In genomic region chr1:154975409-154976205, GRCh38 we compare ENCODE assay signal across 8 cellular contexts. TPM values are rescaled to one million over a fixed set of nuclear protein-coding genes. Genes with fewer than 3 reads are reported as not detected.
DNase-seq lines count a peak whose midpoint lies in the region; ATAC-seq and TF ChIP-seq lines count a peak whose summit lies in the region.

No MANE protein-coding gene starts in this region.

- H3K4me2 ChIP-seq in OCI-LY1 (ENCODE audit: low read length) (peak overlapping the region; percentile 91), hepatocyte (peak overlapping the region; percentile 87), smooth muscle cell (peak overlapping the region; percentile 90)

- H3K9me3 ChIP-seq in OCI-LY1 (ENCODE audit: low read length) (no peaks in the 10 kb centered on the region), hepatocyte (ENCODE audit: low read depth) (no peaks in the 10 kb centered on the region), smooth muscle cell (replicated peaks; ENCODE audit: low read depth) (no peaks in the 10 kb centered on the region)

- H3K9me3 Mint-ChIP-seq in activated naive CD4-positive, alpha-beta T cell treated with anti-CD3 and anti-CD28 coated beads, Interleukin-2, amount 10 ng/mL, durations not matched to agents 7 days and 5 days = no peaks in the 10 kb centered on the region

- H3K79me2 ChIP-seq in OCI-LY1 (ENCODE audit: insufficient read depth, low read length) = peaks cover 28% of the 10 kb centered on the region
- peaks cover 41% of the 10 kb centered on the region for H3K79me2 ChIP-seq in hepatocyte
- H3K79me2 ChIP-seq in smooth muscle cell (ENCODE audit: low read depth) = peaks cover 29% of the 10 kb centered on the region

- ATAC-seq in HG03342 (IDR thresholded peaks at IDR 0.05; ENCODE audit: unreplicated experiment) = no peak

- H3K4me3 ChIP-seq in OCI-LY1 (ENCODE audit: low read depth, low read length, poor library complexity, severe bottlenecking) (peak overlapping the region; percentile 79), hepatocyte (peak overlapping the region; percentile 44), smooth muscle cell (peak overlapping the region; percentile 55)

- H3K27me3 ChIP-seq in OCI-LY1 (ENCODE audit: insufficient read depth, low read length) (no peaks in the 10 kb centered on the region), hepatocyte (no peaks in the 10 kb centered on the region), smooth muscle cell (ENCODE audit: low read depth) (no peaks in the 10 kb centered on the region)

- no peak overlapping the region for H3K4me3 Mint-ChIP-seq in activated naive CD4-positive, alpha-beta T cell treated with anti-CD3 and anti-CD28 coated beads, Interleukin-2, amount 10 ng/mL, durations not matched to agents 7 days and 5 days

- WGBS in hepatocyte (ENCODE audit: low lambda C conversion rate, missing lambda C conversion rate) = 2% methylated on average over 24 of the region's 25 CpGs
- WGBS in smooth muscle cell (ENCODE audit: low lambda C conversion rate) = 2% methylated on average over 24 of the region's 25 CpGs

- H2AFZ ChIP-seq in OCI-LY1 (ENCODE audit: low read length) (no peak overlapping the region), hepatocyte (peak overlapping the region; percentile 7), smooth muscle cell (ENCODE audit: low read depth) (peak overlapping the region; percentile 52)

- peaks cover 27% of the 10 kb centered on the region for H3K36me3 ChIP-seq in OCI-LY1 (ENCODE audit: insufficient read depth, low read length)
- no peaks in the 10 kb centered on the region for H3K36me3 ChIP-seq in hepatocyte (replicated peaks; ENCODE audit: insufficient read depth, low read depth)
- H3K36me3 ChIP-seq in smooth muscle cell (ENCODE audit: low read depth) = no peaks in the 10 kb centered on the region

- H3K27ac Mint-ChIP-seq in activated naive CD4-positive, alpha-beta T cell treated with anti-CD3 and anti-CD28 coated beads, Interleukin-2, amount 10 ng/mL, durations not matched to agents 7 days and 5 days = no peak overlapping the region

- H3F3A ChIP-seq in OCI-LY1 (ENCODE audit: insufficient read depth, low read length) (0 out of 2 replicates have a peak, but pooled peaks cover 4% of the 10 kb centered on the region), smooth muscle cell (ENCODE audit: low read depth) (peaks cover 33% of the 10 kb centered on the region)

- H3K27ac ChIP-seq in OCI-LY1 (ENCODE audit: low read depth, low read length, poor library complexity, severe bottlenecking) (peak overlapping the region; percentile 88), hepatocyte (peak overlapping the region; percentile 92), smooth muscle cell (ENCODE audit: low read depth) (peak overlapping the region; percentile 98)

- DNase-seq in DMS53 (lab: John Stamatoyannopoulos, UW) = peak; percentile 69
- DNase-seq in DMS53 treated with DMSO at 0.1 percent for 48 hours (lab: John Stamatoyannopoulos, UW; ENCODE audit: unreplicated experiment) = no peak
- DNase-seq in activated naive CD4-positive, alpha-beta T cell treated with anti-CD3 and anti-CD28 coated beads, Interleukin-2, amount 10 ng/mL, durations not matched to agents 7 days and 5 days = peak; percentile 81
- DNase-seq in hepatocyte (ENCODE audit: low spot score) = peak; percentile 65
- peak; percentile 22 for DNase-seq in smooth muscle cell (lab: John Stamatoyannopoulos, UW; ENCODE audit: unreplicated experiment)
- DNase-seq in midbrain (lab: John Stamatoyannopoulos, UW) = no peak

- CTCF ChIA-PET in activated naive CD4-positive, alpha-beta T cell treated with anti-CD3 and anti-CD28 coated beads, Interleukin-2, amount 10 ng/mL, durations not matched to agents 7 days and 5 days (lab: Charles Lee) = interaction anchor here (0.7 to 1.3 kb wide), 2 partner anchors 18 to 23 kb away, joined by 3 to 4 read pairs; partner anchors contain the start of gene LENEP

- H3K9me2 ChIP-seq in OCI-LY1 (ENCODE audit: low read depth, low read length) = no peaks in the 10 kb centered on the region
- no peaks in the 10 kb centered on the region for H3K9me2 ChIP-seq in hepatocyte (replicated peaks; ENCODE audit: insufficient read depth)

- H3K4me1 Mint-ChIP-seq in activated naive CD4-positive, alpha-beta T cell treated with anti-CD3 and anti-CD28 coated beads, Interleukin-2, amount 10 ng/mL, durations not matched to agents 7 days and 5 days = peaks cover 30% of the 10 kb centered on the region

- no peaks in the 10 kb centered on the region for H4K20me1 ChIP-seq in OCI-LY1 (ENCODE audit: insufficient read depth, low read length)
- no peaks in the 10 kb centered on the region for H4K20me1 ChIP-seq in hepatocyte (ENCODE audit: insufficient read depth, poor library complexity, severe bottlenecking)
- H4K20me1 ChIP-seq in smooth muscle cell (ENCODE audit: low read depth) = no peaks in the 10 kb centered on the region

- H3K4me1 ChIP-seq in OCI-LY1 (ENCODE audit: insufficient read depth, low read length, severe bottlenecking) = peaks cover 50% of the 10 kb centered on the region
- peaks cover 29% of the 10 kb centered on the region for H3K4me1 ChIP-seq in hepatocyte (ENCODE audit: insufficient read depth)
- H3K4me1 ChIP-seq in smooth muscle cell (ENCODE audit: low read depth) = peaks cover 35% of the 10 kb centered on the region

- peaks cover 41% of the 10 kb centered on the region for H3K36me3 Mint-ChIP-seq in activated naive CD4-positive, alpha-beta T cell treated with anti-CD3 and anti-CD28 coated beads, Interleukin-2, amount 10 ng/mL, durations not matched to agents 7 days and 5 days

- TF ChIP-seq CTCF in OCI-LY1 (IDR thresholded peaks at IDR 0.05; ENCODE audit: low read length) = no peak
- no peak for TF ChIP-seq CTCF in hepatocyte (IDR thresholded peaks at IDR 0.05; ENCODE audit: poor library complexity)
- TF ChIP-seq CTCF in smooth muscle cell (IDR thresholded peaks at IDR 0.05; ENCODE audit: borderline replicate concordance, insufficient read depth, poor library complexity, severe bottlenecking) = no peak

- H3K9ac ChIP-seq in OCI-LY1 (ENCODE audit: low read length) = peak overlapping the region; percentile 86
- H3K9ac ChIP-seq in smooth muscle cell (ENCODE audit: low read depth) = peak overlapping the region; percentile 77

- no peaks in the 10 kb centered on the region for H3K27me3 Mint-ChIP-seq in activated naive CD4-positive, alpha-beta T cell treated with anti-CD3 and anti-CD28 coated beads, Interleukin-2, amount 10 ng/mL, durations not matched to agents 7 days and 5 days

RNA-seq across cellular contexts. Expression of gene CKS1B, which starts 1.1 kb away (rescaled TPM):
- total RNA-seq in hepatocyte = 40.4 and 41.5 TPM in 2 replicates
- polyA plus RNA-seq in hepatocyte = 91.3 and 102 TPM in 2 replicates
- total RNA-seq in smooth muscle cell = 41.6 and 46.3 TPM in 2 replicates
- polyA plus RNA-seq in smooth muscle cell = 115 and 116 TPM in 2 replicates

RNA-seq across cellular contexts. Expression of gene SHC1, which starts 5.1 kb away (rescaled TPM):
- 81.8 and 95.6 TPM in 2 replicates for total RNA-seq in hepatocyte
- polyA plus RNA-seq in hepatocyte = 107 and 120 TPM in 2 replicates
- 207 and 216 TPM in 2 replicates for total RNA-seq in smooth muscle cell
- 214 and 249 TPM in 2 replicates for polyA plus RNA-seq in smooth muscle cell

RNA-seq across cellular contexts. Expression of gene FLAD1, which starts 7.5 kb away (rescaled TPM):
- 25.6 and 27.7 TPM in 2 replicates for total RNA-seq in hepatocyte
- polyA plus RNA-seq in hepatocyte = 42.8 and 45.1 TPM in 2 replicates
- 30.7 and 31.1 TPM in 2 replicates for total RNA-seq in smooth muscle cell
- polyA plus RNA-seq in smooth muscle cell = 51.4 and 52.1 TPM in 2 replicates

RNA-seq across cellular contexts. Expression of gene PYGO2, which starts 14.0 kb away (rescaled TPM):
- total RNA-seq in hepatocyte = 20.2 and 21.8 TPM in 2 replicates
- polyA plus RNA-seq in hepatocyte = 22.3 and 28.3 TPM in 2 replicates
- total RNA-seq in smooth muscle cell = 18.4 and 20.3 TPM in 2 replicates
- 27.9 and 30.0 TPM in 2 replicates for polyA plus RNA-seq in smooth muscle cell

RNA-seq across cellular contexts. Expression of gene LENEP, which starts 17.8 kb away (rescaled TPM):
- total RNA-seq in hepatocyte = 0.92 TPM in 1 of 2 replicates, not detected in the other
- polyA plus RNA-seq in hepatocyte = not detected in 2 replicates
- not detected in 2 replicates for total RNA-seq in smooth muscle cell
- not detected in 2 replicates for polyA plus RNA-seq in smooth muscle cell

Comparison
In these comparisons a context has a peak if more than half of its experiments do, and no peak if none do; other contexts are left out.
1. DNase-seq: peak in DMS53 (single experiment), activated naive CD4-positive, alpha-beta T cell treated with anti-CD3 and anti-CD28 coated beads, Interleukin-2, amount 10 ng/mL, durations not matched to agents 7 days and 5 days (single experiment), hepatocyte (single experiment) and smooth muscle cell (single experiment); none in DMS53 treated with DMSO at 0.1 percent for 48 hours (single experiment) and midbrain (single experiment).
2. Peak in every context shown above with its lines, with median percentiles within 50 percentile points of each other: H3K27ac ChIP-seq, H3K4me2 ChIP-seq and H3K4me3 ChIP-seq.